18 cellular contexts compared by ENCODE assay signal in the genomic region with DNA sequence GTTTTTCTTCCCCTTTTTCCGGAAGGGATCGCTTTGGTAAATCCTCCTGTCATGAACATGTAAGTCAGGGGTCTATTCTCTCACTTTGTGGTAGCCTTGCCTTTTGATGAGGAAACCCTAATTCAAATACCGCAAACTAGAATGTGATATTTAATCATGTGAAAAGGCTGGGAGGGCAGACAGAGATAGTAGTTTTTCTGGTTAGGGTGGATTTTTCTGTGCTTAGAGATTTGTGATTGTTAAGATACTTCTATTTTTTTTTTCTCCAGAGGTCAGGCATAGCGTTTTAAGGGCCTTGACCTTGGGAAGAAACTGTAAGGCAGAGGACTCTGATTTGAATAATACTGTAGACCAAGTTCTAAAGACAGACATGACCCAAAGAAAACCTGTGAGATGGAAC.
"Had no signal": no experiment of that assay in that cellular context is flagged by ENCODE, and none has a peak within 500 bp of the region (broad histone marks: within the 10 kb centered on the region; RNA-seq: fewer than 3 reads in every experiment).

No MANE protein-coding gene starts in this region.

- DNase-seq: effector CD4-positive, alpha-beta T cell; endodermal cell; gastrocnemius medialis; heart right ventricle; islet precursor cell; natural killer cell; sigmoid colon; stimulated activated CD4-positive, alpha-beta T cell treated with anti-CD3 and anti-CD28 coated beads, Interleukin-4, amount 100 ng/mL, for 1 hour; stimulated activated CD8-positive, alpha-beta memory T cell treated with anti-CD3 and anti-CD28 coated beads, Interleukin-4, amount 100 ng/mL, for 48 hours; testis had no signal

- ATAC-seq: gastrocnemius medialis; heart right ventricle; left lobe of liver; natural killer cell; stimulated activated effector memory CD8-positive, alpha-beta T cell treated with anti-CD3 and anti-CD28 coated beads, Interleukin-12 subunit alpha, Interleukin-12 subunit beta, amount 100 ng/mL, for 72 hours had no signal

- H3K36me3 Mint-ChIP-seq: natural killer cell; stimulated activated effector memory CD8-positive, alpha-beta T cell treated with anti-CD3 and anti-CD28 coated beads, Interleukin-12 subunit alpha, Interleukin-12 subunit beta, amount 100 ng/mL, for 72 hours had no signal

- H3K9me3 ChIP-seq: gastrocnemius medialis, heart right ventricle, right atrium auricular region, sigmoid colon, testis had no signal

- H3K4me1 Mint-ChIP-seq: endodermal cell; natural killer cell; stimulated activated effector memory CD8-positive, alpha-beta T cell treated with anti-CD3 and anti-CD28 coated beads, Interleukin-12 subunit alpha, Interleukin-12 subunit beta, amount 100 ng/mL, for 72 hours had no signal

- H3K9me3 Mint-ChIP-seq: endodermal cell; neural crest cell; stimulated activated effector memory CD8-positive, alpha-beta T cell treated with anti-CD3 and anti-CD28 coated beads, Interleukin-12 subunit alpha, Interleukin-12 subunit beta, amount 100 ng/mL, for 72 hours; stimulated activated naive CD8-positive, alpha-beta T cell treated with anti-CD3 and anti-CD28 coated beads, Interleukin-15, Interleukin-2, amounts not matched to agents 100 ng/mL and 50 ng/mL, for 24 hours had no signal

- H3K4me3 Mint-ChIP-seq: endodermal cell; natural killer cell; neural crest cell; stimulated activated effector memory CD8-positive, alpha-beta T cell treated with anti-CD3 and anti-CD28 coated beads, Interleukin-12 subunit alpha, Interleukin-12 subunit beta, amount 100 ng/mL, for 72 hours; stimulated activated naive CD8-positive, alpha-beta T cell treated with anti-CD3 and anti-CD28 coated beads, Interleukin-15, Interleukin-2, amounts not matched to agents 100 ng/mL and 50 ng/mL, for 24 hours had no signal

- H3K27me3 ChIP-seq: gastrocnemius medialis, heart right ventricle, right atrium auricular region, sigmoid colon, testis, tibial nerve had no signal

- H3K27ac Mint-ChIP-seq: endodermal cell; natural killer cell; stimulated activated effector memory CD8-positive, alpha-beta T cell treated with anti-CD3 and anti-CD28 coated beads, Interleukin-12 subunit alpha, Interleukin-12 subunit beta, amount 100 ng/mL, for 72 hours; stimulated activated naive CD8-positive, alpha-beta T cell treated with anti-CD3 and anti-CD28 coated beads, Interleukin-15, Interleukin-2, amounts not matched to agents 100 ng/mL and 50 ng/mL, for 24 hours had no signal

- H3K4me1 ChIP-seq: gastrocnemius medialis, heart right ventricle, right atrium auricular region, sigmoid colon, testis, tibial nerve had no signal

- H3K27ac ChIP-seq: coronary artery, gastrocnemius medialis, heart right ventricle, right atrium auricular region, sigmoid colon, skin epidermis, testis, tibial nerve had no signal
